1 cellular context compared by ENCODE assay signal in genomic region chr10:90905925-90906324, GRCh38.
TF ChIP-seq lines count a peak whose summit lies in the region.

No MANE protein-coding gene starts in this region.

TF ChIP-seq in endothelial cell of umbilical vein, 7 proteins besides CTCF, POLR2A, EP300 and RAD21:
- TF ChIP-seq GATA2 (IDR thresholded peaks at IDR 0.05; ENCODE audit: insufficient read depth, insufficient read length, low read depth, low read length): no peak
- peak; percentile 40 for TF ChIP-seq FOS (IDR thresholded peaks at IDR 0.05; ENCODE audit: borderline replicate concordance, insufficient read depth, low read length)
